Comparison of ENCODE assay signal across 8 cellular contexts in genomic region chr14:69354383-69355154, GRCh38. TPM values are rescaled to one million over a fixed set of nuclear protein-coding genes. Genes with fewer than 3 reads are reported as not detected.
A peak's percentile ranks its signal among the peaks of the same experiment; 100 is the strongest.
DNase-seq lines count a peak whose midpoint lies in the region; ATAC-seq, FAIRE-seq and TF ChIP-seq lines count a peak whose summit lies in the region.

No MANE protein-coding gene starts in this region.

- no peak overlapping the region for H3K4me3 Mint-ChIP-seq in WTC11

- no peaks in the 10 kb centered on the region for H3K27me3 Mint-ChIP-seq in WTC11 (ENCODE audit: low read depth)

- H3K9me3 Mint-ChIP-seq in WTC11: no peaks in the 10 kb centered on the region

- POLR2A ChIA-PET in WTC11 (lab: Charles Lee): no interaction called here

- H3K36me3 Mint-ChIP-seq in WTC11: no peaks in the 10 kb centered on the region

- H3K4me1 Mint-ChIP-seq in WTC11: peaks cover 16% of the 10 kb centered on the region

- no peak for FAIRE-seq in D721Med (lab: Jason Lieb, UNC)

- H3K27me3 ChIP-seq in dorsolateral prefrontal cortex: no peaks in the 10 kb centered on the region

- H3K27ac ChIP-seq in dorsolateral prefrontal cortex: peak overlapping the region in 57 of 59 donors; percentile 22 to 90 (median 79)

- H3K27ac Mint-ChIP-seq in WTC11: no peak overlapping the region; the same call in 1 of the 2 replicates

- ATAC-seq in HG03025 (IDR thresholded peaks at IDR 0.05; ENCODE audit: low FRiP score, unreplicated experiment) (peak; percentile 94), WTC11 (no peak)

- intact Hi-C loops in dorsolateral prefrontal cortex (cut with DNase I): loop anchor here in 1 of 2 donors (10.0 kb wide), 1 partner anchor 90 kb away; the partner anchor contains the start of gene GALNT16

- CTCF ChIA-PET in WTC11 (lab: Charles Lee): interaction anchor here (0.9 to 1.2 kb wide), 2 partner anchors 8 to 67 kb away, joined by 3 to 4 read pairs; no protein-coding TSS in a partner anchor

- peak; percentile 40 to 58 (median 48) for DNase-seq in activated CD4-positive, CD25-positive, alpha-beta regulatory T cell (lab: John Stamatoyannopoulos, UW)
- DNase-seq in dorsolateral prefrontal cortex (peak in 1 of 10 donors; percentile 49), WTC11 (ENCODE audit: low spot score) (no peak), D721Med (ENCODE audit: insufficient read length, low spot score) (no peak), SKM-1 treated with dmso at 0.1 percent for 144 hours (lab: John Stamatoyannopoulos, UW; ENCODE audit: unreplicated experiment) (no peak)
- peak; percentile 57 to 58 for DNase-seq in stimulated activated CD4-positive, alpha-beta T cell treated with anti-CD3 and anti-CD28 coated beads, Interleukin-4, amount 100 ng/mL, for 48 hours (ENCODE audit: low read depth in 2 of 2)

- TF ChIP-seq CTCF in dorsolateral prefrontal cortex (IDR thresholded peaks at IDR 0.05 in 54 of 56, conservative IDR thresholded peaks at IDR 0.05 in 2 of 56; ENCODE audit: low read depth in 1 of 56, partially characterized antibody in 56 of 56) (no peak), WTC11 (IDR thresholded peaks at IDR 0.05) (no peak), D721Med (IDR thresholded peaks at IDR 0.05; ENCODE audit: insufficient read depth, missing control alignments) (no peak)

- peak; percentile 55 for TF ChIP-seq POLR2A in GM19099 (IDR thresholded peaks at IDR 0.05; ENCODE audit: extremely low read depth, insufficient read length, low read depth)

- H3K4me3 ChIP-seq in dorsolateral prefrontal cortex: no peak overlapping the region

TF ChIP-seq in WTC11, 78 proteins besides CTCF, POLR2A, EP300 and RAD21 (continues in another document):
- TF ChIP-seq ZNF219 (CRISPR knock-in tag; IDR thresholded peaks at IDR 0.05; ENCODE audit: borderline replicate concordance) (no peak), USF2 (CRISPR knock-in tag; IDR thresholded peaks at IDR 0.05) (no peak), ARID4B (CRISPR knock-in tag; IDR thresholded peaks at IDR 0.05; ENCODE audit: borderline replicate concordance) (no peak), MXD4 (CRISPR knock-in tag; IDR thresholded peaks at IDR 0.05; ENCODE audit: borderline replicate concordance) (no peak), ZNF425 (CRISPR knock-in tag; conservative IDR thresholded peaks at IDR 0.05) (no peak), ZNF281 (CRISPR knock-in tag; IDR thresholded peaks at IDR 0.05) (no peak), AR (CRISPR knock-in tag; IDR thresholded peaks at IDR 0.05) (no peak), MLX (CRISPR knock-in tag; IDR thresholded peaks at IDR 0.05) (no peak)

RNA-seq across cellular contexts. Expression of gene ERH, which starts 43.5 kb away (rescaled TPM):
- 100 to 1,000 TPM in 110 of 120 experiments, 10 to 100 TPM in 10; 83.1 to 190 (median 136) TPM for total RNA-seq in dorsolateral prefrontal cortex
- 320 to 363 TPM (median 356 TPM) in 3 replicates for total RNA-seq in WTC11 (2021)

RNA-seq across cellular contexts. Expression of gene SLC39A9, which starts 43.9 kb away (rescaled TPM):
- total RNA-seq in dorsolateral prefrontal cortex (10 to 100 TPM; 40.0 to 65.1 (median 52.3) TPM), WTC11 (2021) (39.2 to 44.1 TPM (median 42.6 TPM) in 3 replicates)

Comparison
In these comparisons a context has a peak if more than half of its experiments do, and no peak if none do; other contexts are left out.
1. DNase-seq: peak in activated CD4-positive, CD25-positive, alpha-beta regulatory T cell (4 of 4) and stimulated activated CD4-positive, alpha-beta T cell treated with anti-CD3 and anti-CD28 coated beads, Interleukin-4, amount 100 ng/mL, for 48 hours (2 of 2); none in WTC11 (single experiment), D721Med (single experiment) and SKM-1 treated with dmso at 0.1 percent for 144 hours (single experiment).